Comparison of ENCODE assay signal across 8 cellular contexts in genomic region chr14:72420749-72421452, GRCh38.
DNase-seq lines count a peak whose midpoint lies in the region; ATAC-seq and TF ChIP-seq lines count a peak whose summit lies in the region.

No MANE protein-coding gene starts in this region.

- DNase-seq in CD4-positive, alpha-beta memory T cell = peak; percentile 32 to 63 (median 55)
- peak; percentile 23 for DNase-seq in HPDE6-E6E7 (ENCODE audit: extremely low spot score)
- peak; percentile 89 for DNase-seq in PC-3
- DNase-seq in activated T-helper 1 cell treated with anti-CD3 and anti-CD28 coated beads, Interleukin-12 subunit alpha, Interleukin-12 subunit beta, Interleukin-2, Interleukin-4 antibody, amounts not matched to agents 30 ng/mL and 10 ng/mL and 1 ng/mL, durations not matched to agents 14 hours and 24 hours and 36 hours (ENCODE audit: low spot score) = peak; percentile 69
- peak; percentile 12 to 40 for DNase-seq in foreskin keratinocyte
- DNase-seq in occipital lobe (lab: John Stamatoyannopoulos, UW) = peak; percentile 45
- peak; percentile 64 to 83 for DNase-seq in tibial artery

- H3K27me3 Mint-ChIP-seq in CD4-positive, alpha-beta memory T cell = peaks cover 6 to 13% of the 10 kb centered on the region in 2 donors
- H3K27me3 Mint-ChIP-seq in activated T-helper 1 cell treated with anti-CD3 and anti-CD28 coated beads, Interleukin-12 subunit alpha, Interleukin-12 subunit beta, Interleukin-2, Interleukin-4 antibody, amounts not matched to agents 30 ng/mL and 10 ng/mL and 1 ng/mL, durations not matched to agents 14 hours and 24 hours and 36 hours (ENCODE audit: insufficient read depth) = peaks cover 2% of the 10 kb centered on the region

- H3K36me3 ChIP-seq in CD4-positive, alpha-beta memory T cell (ENCODE audit: insufficient read depth, low read length) = no peaks in the 10 kb centered on the region
- H3K36me3 ChIP-seq in PC-3 (ENCODE audit: low read depth, low read length) (no peaks in the 10 kb centered on the region), tibial artery (no peaks in the 10 kb centered on the region)

- peak overlapping the region in 1 of 8 donors; percentile 33 for H3K4me3 Mint-ChIP-seq in CD4-positive, alpha-beta memory T cell
- H3K4me3 Mint-ChIP-seq in activated T-helper 1 cell treated with anti-CD3 and anti-CD28 coated beads, Interleukin-12 subunit alpha, Interleukin-12 subunit beta, Interleukin-2, Interleukin-4 antibody, amounts not matched to agents 30 ng/mL and 10 ng/mL and 1 ng/mL, durations not matched to agents 14 hours and 24 hours and 36 hours = no peak overlapping the region

- no peak overlapping the region for H3K9ac ChIP-seq in PC-3 (ENCODE audit: low read length)

- peak overlapping the region in 1 of 7 donors; percentile 59 for H3K27ac Mint-ChIP-seq in CD4-positive, alpha-beta memory T cell
- peak overlapping the region; percentile 58 for H3K27ac Mint-ChIP-seq in activated T-helper 1 cell treated with anti-CD3 and anti-CD28 coated beads, Interleukin-12 subunit alpha, Interleukin-12 subunit beta, Interleukin-2, Interleukin-4 antibody, amounts not matched to agents 30 ng/mL and 10 ng/mL and 1 ng/mL, durations not matched to agents 14 hours and 24 hours and 36 hours

- peak; percentile 62 for ATAC-seq in PC-3
- ATAC-seq in foreskin keratinocyte = no peak
- no peak for ATAC-seq in GM18870 (IDR thresholded peaks at IDR 0.05; ENCODE audit: unreplicated experiment)

- no peaks in the 10 kb centered on the region for H4K20me1 ChIP-seq in PC-3 (ENCODE audit: low read length)

- no peaks in the 10 kb centered on the region for H3K27me3 ChIP-seq in CD4-positive, alpha-beta memory T cell (ENCODE audit: insufficient read depth, low read length)
- peaks cover 55% of the 10 kb centered on the region for H3K27me3 ChIP-seq in PC-3 (ENCODE audit: low read length)
- H3K27me3 ChIP-seq in foreskin keratinocyte = no peaks in the 10 kb centered on the region
- no peaks in the 10 kb centered on the region for H3K27me3 ChIP-seq in tibial artery

- H3K4me1 ChIP-seq in CD4-positive, alpha-beta memory T cell (ENCODE audit: insufficient read depth, low read length) = no peaks in the 10 kb centered on the region
- no peaks in the 10 kb centered on the region for H3K4me1 ChIP-seq in PC-3 (ENCODE audit: insufficient read depth, low read length)
- H3K4me1 ChIP-seq in foreskin keratinocyte = no peaks in the 10 kb centered on the region
- peaks cover 0 to 7% (median 0%) of the 10 kb centered on the region in 4 donors for H3K4me1 ChIP-seq in tibial artery

- H3K9me2 ChIP-seq in PC-3 (replicated peaks; ENCODE audit: low read length) = no peaks in the 10 kb centered on the region

- H2AFZ ChIP-seq in PC-3 (ENCODE audit: low read length) = 0 out of 2 replicates have a peak overlapping the region, but pooled peaks have one; percentile 52

- no peak overlapping the region for H3K4me3 ChIP-seq in CD4-positive, alpha-beta memory T cell (ENCODE audit: low read length in 2 of 2)
- no peak overlapping the region for H3K4me3 ChIP-seq in PC-3 (ENCODE audit: low read length)
- no peak overlapping the region for H3K4me3 ChIP-seq in tibial artery

- intact Hi-C loops in CD4-positive, alpha-beta memory T cell (cut with micrococcal nuclease) = no loop called here
- intact Hi-C loops in PC-3 (cut with micrococcal nuclease) = no loop called here
- intact Hi-C loops in activated T-helper 1 cell treated with anti-CD3 and anti-CD28 coated beads, Interleukin-12 subunit alpha, Interleukin-12 subunit beta, Interleukin-2, Interleukin-4 antibody, amounts not matched to agents 30 ng/mL and 10 ng/mL and 1 ng/mL, durations not matched to agents 14 hours and 24 hours and 36 hours (cut with micrococcal nuclease) = loop anchor here (1.0 to 5.0 kb wide), 4 partner anchors 129 to 489 kb away; partner anchors contain the start of gene RGS6
- intact Hi-C loops in tibial artery (cut with DNase I; ENCODE audit: low total_unique reads) = no loop called here

- POLR2A ChIA-PET in CD4-positive, alpha-beta memory T cell (lab: Charles Lee; ENCODE audit: partially characterized antibody) = interaction anchor here (0.9 kb wide), 1 partner anchor 23 kb away, joined by 3 read pairs; no protein-coding TSS in a partner anchor
- POLR2A ChIA-PET in PC-3 (lab: Charles Lee; ENCODE audit: unreplicated experiment) = no interaction called here

- H3K79me2 ChIP-seq in PC-3 (ENCODE audit: low read length) = no peaks in the 10 kb centered on the region

- H3K36me3 Mint-ChIP-seq in CD4-positive, alpha-beta memory T cell = peaks cover 0 to 3% of the 10 kb centered on the region in 2 donors
- peaks cover 17% of the 10 kb centered on the region for H3K36me3 Mint-ChIP-seq in activated T-helper 1 cell treated with anti-CD3 and anti-CD28 coated beads, Interleukin-12 subunit alpha, Interleukin-12 subunit beta, Interleukin-2, Interleukin-4 antibody, amounts not matched to agents 30 ng/mL and 10 ng/mL and 1 ng/mL, durations not matched to agents 14 hours and 24 hours and 36 hours (ENCODE audit: low read depth)

- CTCF ChIA-PET in CD4-positive, alpha-beta memory T cell (lab: Charles Lee; ENCODE audit: partially characterized antibody) = interaction anchor here (0.6 to 1.0 kb wide), 3 partner anchors 13 to 71 kb away, joined by 3 read pairs; no protein-coding TSS in a partner anchor
- CTCF ChIA-PET in PC-3 (lab: Charles Lee) = interaction anchor here (0.6 to 0.7 kb wide), 2 partner anchors 70 to 1294 kb away, joined by 3 to 4 read pairs; no protein-coding TSS in a partner anchor

- no TSS peak for BruUV-seq in PC-3 (replicated peaks; lab: Mats Ljungman, UMichigan)

- H3K9me3 Mint-ChIP-seq in CD4-positive, alpha-beta memory T cell = peaks cover 0 to 3% (median under 1%) of the 10 kb centered on the region in 8 donors
- H3K9me3 Mint-ChIP-seq in activated T-helper 1 cell treated with anti-CD3 and anti-CD28 coated beads, Interleukin-12 subunit alpha, Interleukin-12 subunit beta, Interleukin-2, Interleukin-4 antibody, amounts not matched to agents 30 ng/mL and 10 ng/mL and 1 ng/mL, durations not matched to agents 14 hours and 24 hours and 36 hours = peaks cover 10% of the 10 kb centered on the region

- H3K4me2 ChIP-seq in PC-3 (ENCODE audit: low read length) = peak overlapping the region; percentile 44; the same call in 1 of the 2 replicates

- no peaks in the 10 kb centered on the region for H3K9me3 ChIP-seq in CD4-positive, alpha-beta memory T cell (ENCODE audit: control insufficient read depth in 1 of 2, low read length in 2 of 2)
- no peaks in the 10 kb centered on the region for H3K9me3 ChIP-seq in PC-3 (ENCODE audit: low read length)
- H3K9me3 ChIP-seq in tibial artery = no peaks in the 10 kb centered on the region

- TF ChIP-seq CTCF in PC-3 (conservative IDR thresholded peaks at IDR 0.05; ENCODE audit: low read depth, low read length) (peak; percentile 98), foreskin keratinocyte (conservative IDR thresholded peaks at IDR 0.05) (peak; percentile 86), tibial artery (IDR thresholded peaks at IDR 0.05) (peak; percentile 77 to 94)

- H3K4me1 Mint-ChIP-seq in CD4-positive, alpha-beta memory T cell = peaks cover 0 to 4% (median 3%) of the 10 kb centered on the region in 4 donors
- H3K4me1 Mint-ChIP-seq in activated T-helper 1 cell treated with anti-CD3 and anti-CD28 coated beads, Interleukin-12 subunit alpha, Interleukin-12 subunit beta, Interleukin-2, Interleukin-4 antibody, amounts not matched to agents 30 ng/mL and 10 ng/mL and 1 ng/mL, durations not matched to agents 14 hours and 24 hours and 36 hours (ENCODE audit: low read depth) = peaks cover 27% of the 10 kb centered on the region

- H3F3A ChIP-seq in PC-3 (ENCODE audit: low read length, unreplicated experiment) = no peaks in the 10 kb centered on the region

- no peak overlapping the region for H3K27ac ChIP-seq in CD4-positive, alpha-beta memory T cell (ENCODE audit: low read depth, low read length)
- no peak overlapping the region for H3K27ac ChIP-seq in PC-3 (ENCODE audit: low read length)
- H3K27ac ChIP-seq in foreskin keratinocyte = no peak overlapping the region
- H3K27ac ChIP-seq in tibial artery = no peak overlapping the region

Comparison
In these comparisons a context has a peak if more than half of its experiments do, and no peak if none do; other contexts are left out.
1. DNase-seq: peak in every context shown above with its lines; median percentile 89 in PC-3; 74 in tibial artery; 69 in activated T-helper 1 cell treated with anti-CD3 and anti-CD28 coated beads, Interleukin-12 subunit alpha, Interleukin-12 subunit beta, Interleukin-2, Interleukin-4 antibody, amounts not matched to agents 30 ng/mL and 10 ng/mL and 1 ng/mL, durations not matched to agents 14 hours and 24 hours and 36 hours; 55 in CD4-positive, alpha-beta memory T cell; 45 in occipital lobe; 26 in foreskin keratinocyte; 23 in HPDE6-E6E7.